In genomic region chr7:100604078-100604975, GRCh38 we compare ENCODE assay signal across 8 cellular contexts. TPM values are rescaled to one million over a fixed set of nuclear protein-coding genes. Genes with fewer than 3 reads are reported as not detected.
DNase-seq lines count a peak whose midpoint lies in the region; ATAC-seq and TF ChIP-seq lines count a peak whose summit lies in the region.

No MANE protein-coding gene starts in this region.

- peaks cover 18% of the 10 kb centered on the region; the same call in 1 of the 2 replicates for H3K27me3 ChIP-seq in KMS-11 (ENCODE audit: insufficient read depth, low read depth)
- H3K27me3 ChIP-seq in left ventricle myocardium inferior (ENCODE audit: low read depth): no peaks in the 10 kb centered on the region

- H4K20me1 ChIP-seq in KMS-11 (ENCODE audit: insufficient read depth): no peaks in the 10 kb centered on the region

- no peaks in the 10 kb centered on the region for H3K79me2 ChIP-seq in KMS-11 (ENCODE audit: insufficient read depth, low read depth)

- TF ChIP-seq CTCF in AG09319 (IDR thresholded peaks at IDR 0.05; ENCODE audit: low read depth, low read length) (peak; percentile 29), KMS-11 (conservative IDR thresholded peaks at IDR 0.05; ENCODE audit: low read depth, low read length) (peak; percentile 78), left ventricle myocardium inferior (IDR thresholded peaks at IDR 0.05; ENCODE audit: borderline replicate concordance) (peak; percentile 53), retinal pigment epithelial cell (conservative IDR thresholded peaks at IDR 0.05; ENCODE audit: low read depth, low read length) (peak; percentile 40)

- DNase-seq in AG09319 (ENCODE audit: extremely low read depth, low read depth) (no peak), SKM-1 treated with dmso at 0.1 percent for 144 hours (lab: John Stamatoyannopoulos, UW; ENCODE audit: unreplicated experiment) (peak; percentile 80), left ventricle myocardium inferior (peak; percentile 85), retinal pigment epithelial cell (ENCODE audit: low read depth) (no peak), H4 (ENCODE audit: low spot score) (no peak)
- peak; percentile 32 for DNase-seq in activated naive CD8-positive, alpha-beta T cell treated with anti-CD3 and anti-CD28 coated beads, Interleukin-2, amount 50 U/mL, for 16 hours (ENCODE audit: low read depth, low spot score)

- H3K4me3 ChIP-seq in KMS-11 (IDR thresholded peaks at IDR 0.05; ENCODE audit: insufficient read depth, low read depth, low read length) (no peak overlapping the region), left ventricle myocardium inferior (peak overlapping the region; percentile 90), retinal pigment epithelial cell (ENCODE audit: low read length) (peak overlapping the region; percentile 62)

- peak; percentile 69 for ATAC-seq in GM18909 (IDR thresholded peaks at IDR 0.05; ENCODE audit: poor library complexity, unreplicated experiment)

- H3K4me1 ChIP-seq in KMS-11 (ENCODE audit: low read depth, poor library complexity, severe bottlenecking) (peaks cover 11% of the 10 kb centered on the region), left ventricle myocardium inferior (peaks cover 32% of the 10 kb centered on the region)

- peak overlapping the region; percentile 86 for H3K4me2 ChIP-seq in KMS-11

- H3K36me3 ChIP-seq in KMS-11 (ENCODE audit: insufficient read depth): no peaks in the 10 kb centered on the region
- H3K36me3 ChIP-seq in left ventricle myocardium inferior: no peaks in the 10 kb centered on the region

- intact Hi-C loops in left ventricle myocardium inferior (cut with micrococcal nuclease): no loop called here

- H3K27ac ChIP-seq in KMS-11 (no peak overlapping the region), left ventricle myocardium inferior (replicated peaks) (peak overlapping the region; percentile 86)

- peak overlapping the region; percentile 94 for H2AFZ ChIP-seq in KMS-11 (ENCODE audit: low read depth)

- peak overlapping the region; percentile 37; the same call in 1 of the 2 replicates for H3K9ac ChIP-seq in KMS-11

- no peaks in the 10 kb centered on the region for H3K9me3 ChIP-seq in left ventricle myocardium inferior (replicated peaks)

RNA-seq across cellular contexts. Expression of gene PCOLCE, which starts 2.2 kb away (rescaled TPM):
- 40.8 TPM for total RNA-seq in left ventricle myocardium inferior
- total RNA-seq in H4 (2014; rRNA removed; shearing (Covaris generic)): 123 and 180 TPM in 2 replicates

RNA-seq across cellular contexts. Expression of gene MOSPD3, which starts 8.0 kb away (rescaled TPM):
- 10.2 TPM for total RNA-seq in left ventricle myocardium inferior
- 10.1 and 18.5 TPM in 2 replicates for total RNA-seq in H4 (2014; rRNA removed; shearing (Covaris generic))

RNA-seq across cellular contexts. Expression of gene FBXO24, which starts 18.2 kb away (rescaled TPM):
- 0.25 TPM for total RNA-seq in left ventricle myocardium inferior
- total RNA-seq in H4 (2014; rRNA removed; shearing (Covaris generic)): 0.15 TPM in 1 of 2 replicates, not detected in the other

RNA-seq across cellular contexts. Expression of gene LRCH4, which starts 18.4 kb away (rescaled TPM):
- total RNA-seq in left ventricle myocardium inferior: 26.6 TPM
- total RNA-seq in H4 (2014; rRNA removed; shearing (Covaris generic)): 3.4 TPM in 2 replicates

RNA-seq across cellular contexts. Expression of gene SAP25, which starts 30.6 kb away (rescaled TPM):
- 1.1 TPM for total RNA-seq in left ventricle myocardium inferior
- not detected in 2 replicates for total RNA-seq in H4 (2014; rRNA removed; shearing (Covaris generic))

Comparison
In these comparisons a context has a peak if more than half of its experiments do, and no peak if none do; other contexts are left out.
1. DNase-seq: peak in SKM-1 treated with dmso at 0.1 percent for 144 hours (single experiment), activated naive CD8-positive, alpha-beta T cell treated with anti-CD3 and anti-CD28 coated beads, Interleukin-2, amount 50 U/mL, for 16 hours (single experiment) and left ventricle myocardium inferior (single experiment); none in AG09319 (single experiment), retinal pigment epithelial cell (single experiment) and H4 (single experiment).
2. Peak in every context shown above with its lines, with median percentiles within 50 percentile points of each other: CTCF ChIP-seq.